ENCODE assay signal across 21 cellular contexts in the genomic region with DNA sequence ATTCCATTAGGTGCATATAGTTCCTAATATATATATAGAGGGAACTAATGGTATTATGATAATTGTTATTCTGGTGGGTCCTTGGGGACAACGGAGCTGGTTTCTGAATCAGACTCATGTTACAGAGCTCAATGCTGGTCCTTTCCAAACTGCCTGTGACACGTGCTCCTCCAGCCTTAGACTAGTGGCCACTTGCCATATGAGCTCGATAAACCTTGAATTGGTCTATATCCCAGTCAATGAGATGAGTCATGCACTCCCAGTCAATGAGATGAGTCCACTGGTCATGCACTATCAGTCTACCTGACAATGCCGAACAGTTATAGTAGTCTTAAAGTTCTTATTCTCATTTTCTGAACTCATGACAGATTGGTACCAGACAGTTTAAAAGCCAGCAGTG.
DNase-seq lines count a peak whose midpoint lies in the region; ATAC-seq and TF ChIP-seq lines count a peak whose summit lies in the region.
"Had no signal": no experiment of that assay in that cellular context is flagged by ENCODE, and none has a peak within 500 bp of the region (broad histone marks: within the 10 kb centered on the region; RNA-seq: fewer than 3 reads in every experiment).

No MANE protein-coding gene starts in this region.

- 75% methylated on average over 2 of the region's 4 CpGs; no CpG with 5 or more reads in 1 of the 2 experiments for WGBS in IMR-90 (ENCODE audit: extremely low coverage in 2 of 2, insufficient read length in 1 of 2), 2 experiments

- ATAC-seq in IMR-90 (ENCODE audit: low read depth) (peak; percentile 27; the same call in 1 of the 2 replicates), GM18873 (IDR thresholded peaks at IDR 0.05; ENCODE audit: low FRiP score, unreplicated experiment) (no peak), HG03432 (IDR thresholded peaks at IDR 0.05; ENCODE audit: unreplicated experiment) (no peak)
- ATAC-seq: A549; stimulated activated naive CD8-positive, alpha-beta T cell treated with anti-CD3 and anti-CD28 coated beads, Interleukin-15, Interleukin-2, amounts not matched to agents 100 U/mL and 50 U/mL, for 24 hours; upper lobe of right lung had no signal

- dilution Hi-C loops in IMR-90 (cut with HindIII; ENCODE audit: low sequenced_read_pairs, unreplicated experiment) = no loop called here

- H3K14ac ChIP-seq in IMR-90 (replicated peaks; ENCODE audit: low read depth, low read length) = no peak overlapping the region

- no peak overlapping the region for H3K4me2 ChIP-seq in IMR-90 (ENCODE audit: low read depth, low read length)
- H3K4me2 ChIP-seq: A549 had no signal

- POLR2A ChIA-PET in IMR-90 (lab: Charles Lee; ENCODE audit: unreplicated experiment) = no interaction called here

- H3K27ac ChIP-seq in ACC112 (ENCODE audit: low read depth, low read length) (peak overlapping the region; percentile 34; the same call in 1 of the 2 replicates), IMR-90 (ENCODE audit: insufficient read depth, low read length) (no peak overlapping the region)
- H3K27ac ChIP-seq: A549, left lung, prostate gland, SK-N-MC, upper lobe of right lung had no signal

- H3K4ac ChIP-seq in IMR-90 (ENCODE audit: low read depth, low read length) = no peak overlapping the region

- H3K4me1 ChIP-seq in ACC112 (ENCODE audit: control insufficient read depth, insufficient read depth, low read length, unreplicated experiment) (peaks cover 14% of the 10 kb centered on the region), IMR-90 (ENCODE audit: control insufficient read depth, insufficient read depth, low read length) (peaks cover 6% of the 10 kb centered on the region)
- H3K4me1 ChIP-seq: A549, left lung, prostate gland, upper lobe of right lung had no signal

- H3K56ac ChIP-seq in IMR-90 (ENCODE audit: extremely low read depth, insufficient read depth, low read length) = no peak overlapping the region

- H3K27me3 ChIP-seq in ACC112 (ENCODE audit: insufficient read depth, low read length) (no peaks in the 10 kb centered on the region), IMR-90 (ENCODE audit: control insufficient read depth, insufficient read depth, low read length) (no peaks in the 10 kb centered on the region)
- H3K27me3 ChIP-seq: left lung, upper lobe of right lung had no signal

- no peak overlapping the region; the same call in 2 of the 3 replicates for H2BK15ac ChIP-seq in IMR-90 (ENCODE audit: low read depth, low read length)

- CTCF ChIA-PET in IMR-90 (lab: Yijun Ruan, JAX) = interaction anchor here (0.8 kb wide), 1 partner anchor 48 kb away, joined by 3 read pairs; no protein-coding TSS in a partner anchor

- H3K9ac ChIP-seq in IMR-90 (ENCODE audit: low read depth, low read length) = no peak overlapping the region

- in situ Hi-C loops in IMR-90 (cut with MboI; ENCODE audit: low sequenced_read_pairs) = no loop called here

- no peak overlapping the region for H2AK9ac ChIP-seq in IMR-90 (replicated peaks; ENCODE audit: low read depth, low read length, poor library complexity)

- no peak overlapping the region for H2BK20ac ChIP-seq in IMR-90 (ENCODE audit: low read depth, low read length)

- H3K4me3 ChIP-seq in ACC112 (ENCODE audit: low read depth, low read length) = no peak overlapping the region
- H3K4me3 ChIP-seq in IMR-90 (ENCODE audit: insufficient read depth, low read depth, low read length) = no peak overlapping the region
- no peak overlapping the region for H3K4me3 ChIP-seq in choroid plexus epithelial cell (ENCODE audit: low read depth, low read length)
- H3K4me3 ChIP-seq: A549, esophagus squamous epithelium, left lung, prostate gland, SK-N-MC, upper lobe of right lung had no signal

- no peaks in the 10 kb centered on the region for H3K9me3 ChIP-seq in IMR-90 (ENCODE audit: control insufficient read depth, insufficient read depth, low read length)
- H3K9me3 ChIP-seq: A549, esophagus squamous epithelium, left lung, prostate gland, upper lobe of right lung had no signal

- peak overlapping the region; percentile 2; the same call in 1 of the 2 replicates for H3K18ac ChIP-seq in IMR-90 (ENCODE audit: low read depth, low read length)

- H3K36me3 ChIP-seq in ACC112 (ENCODE audit: insufficient read depth, low read length) (no peaks in the 10 kb centered on the region), IMR-90 (ENCODE audit: control insufficient read depth, insufficient read depth, low read length) (no peaks in the 10 kb centered on the region)
- H3K36me3 ChIP-seq: esophagus squamous epithelium, left lung, prostate gland, upper lobe of right lung had no signal

- no peak overlapping the region for H2AFZ ChIP-seq in ACC112 (ENCODE audit: low read length, unreplicated experiment)
- no peak overlapping the region for H2AFZ ChIP-seq in IMR-90 (replicated peaks; ENCODE audit: low read length, poor library complexity)

- intact Hi-C loops in IMR-90 (cut with micrococcal nuclease) = no loop called here

- H4K91ac ChIP-seq in IMR-90 (ENCODE audit: insufficient read depth, low read depth, low read length) = no peak overlapping the region

- no peak overlapping the region for H4K5ac ChIP-seq in IMR-90 (ENCODE audit: low read depth, low read length)

- no peak overlapping the region for H2BK5ac ChIP-seq in IMR-90 (ENCODE audit: low read depth, low read length, poor library complexity, severe bottlenecking)

- TF ChIP-seq RAD21 in IMR-90 (IDR thresholded peaks at IDR 0.05; ENCODE audit: low read length) = no peak

- TF ChIP-seq POLR2A in IMR-90 (IDR thresholded peaks at IDR 0.05; ENCODE audit: low read depth, low read length) = no peak

- no peaks in the 10 kb centered on the region for H3K9me1 ChIP-seq in IMR-90 (ENCODE audit: insufficient read depth, low read length)

- no peak overlapping the region for H3K23ac ChIP-seq in IMR-90 (ENCODE audit: low read depth, low read length)

- H3K79me1 ChIP-seq in IMR-90 (ENCODE audit: low read depth in 1 of 2, low read length in 2 of 2) = no peaks in the 10 kb centered on the region

- H2AK5ac ChIP-seq in IMR-90 (ENCODE audit: low read depth, low read length) = peak overlapping the region; percentile 23; the same call in 1 of the 2 replicates

- H2BK120ac ChIP-seq in IMR-90 (ENCODE audit: low read depth, low read length) = no peak overlapping the region

- H4K20me1 ChIP-seq in IMR-90 (ENCODE audit: insufficient read depth, low read length) = no peaks in the 10 kb centered on the region

- BruUV-seq in IMR-90 (replicated peaks; lab: Mats Ljungman, UMichigan) = no TSS peak

- TF ChIP-seq CTCF in IMR-90 (conservative IDR thresholded peaks at IDR 0.05; ENCODE audit: low read depth, low read length) (no peak), choroid plexus epithelial cell (conservative IDR thresholded peaks at IDR 0.05; ENCODE audit: low read depth, low read length) (no peak)

- H4K8ac ChIP-seq in IMR-90 (ENCODE audit: low read depth in 2 of 2, low read length in 2 of 2) = no peak overlapping the region

- no peaks in the 10 kb centered on the region for H3K79me2 ChIP-seq in ACC112 (ENCODE audit: control insufficient read depth, insufficient read depth, low read length, unreplicated experiment)

- DNase-seq in IMR-90 (peak; percentile 67), choroid plexus epithelial cell (ENCODE audit: low read depth) (peak; percentile 16), iris pigment epithelial cell (ENCODE audit: low read depth) (peak; percentile 23), ureter (ENCODE audit: low spot score) (no peak), DMS79 treated with DMSO at 0.1 percent for 48 hours (lab: John Stamatoyannopoulos, UW) (no peak)
- DNase-seq: activated CD4-positive, alpha-beta T cell treated with anti-CD3 and anti-CD28 coated beads, Interleukin-2, amount 50 U/mL, for 1 hour; activated naive CD4-positive, alpha-beta T cell treated with anti-CD3 and anti-CD28 coated beads, Interleukin-2, amount 10 ng/mL, durations not matched to agents 7 days and 5 days; activated T-cell treated with anti-CD3 and anti-CD28 coated beads for 4 hours; esophagus squamous epithelium; GF-D8; left lung; NCI-H1694 treated with DMSO at 0.1 percent for 48 hours; NCI-H446 treated with DMSO at 0.1 percent for 48 hours; stimulated activated naive CD8-positive, alpha-beta T cell treated with anti-CD3 and anti-CD28 coated beads, Interleukin-15, Interleukin-2, amounts not matched to agents 100 U/mL and 50 U/mL, for 24 hours; upper lobe of right lung had no signal

TF ChIP-seq in IMR-90, 13 proteins besides CTCF, POLR2A, EP300 and RAD21:
- TF ChIP-seq FOS (IDR thresholded peaks at IDR 0.05; ENCODE audit: low read depth, low read length) (0 out of 2 replicates have a peak, but pooled peaks have one; percentile 18), NFE2L2 (IDR thresholded peaks at IDR 0.05; ENCODE audit: low read depth, low read length) (no peak)
TF ChIP-seq in IMR-90: peak in this region for 1.

Comparison
In these comparisons a context has a peak if more than half of its experiments do, and no peak if none do; other contexts are left out.
1. DNase-seq: peak in IMR-90 (single experiment), choroid plexus epithelial cell (single experiment) and iris pigment epithelial cell (single experiment); none in ureter (single experiment) and DMS79 treated with DMSO at 0.1 percent for 48 hours (single experiment).